ENCODE assay signal across 20 cellular contexts in the genomic region with DNA sequence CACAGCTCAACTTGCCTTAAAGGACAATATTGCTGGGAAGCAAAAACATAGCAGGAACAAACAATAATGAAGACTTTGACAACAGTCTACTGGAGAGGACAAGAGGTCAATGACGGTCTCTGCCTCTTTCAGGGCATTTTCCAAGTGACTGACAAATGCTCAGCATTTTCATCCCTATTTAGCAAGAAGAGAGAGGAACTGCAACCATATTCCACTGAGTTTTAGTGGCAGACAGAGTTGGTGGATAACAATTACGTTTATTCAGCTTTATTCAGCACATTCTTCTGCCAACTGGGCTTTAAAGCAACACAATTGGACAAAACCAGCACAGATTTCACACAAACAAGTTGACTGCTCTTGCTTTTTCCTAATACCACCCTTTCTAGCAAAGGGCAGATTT.
DNase-seq lines count a peak whose midpoint lies in the region; ATAC-seq and TF ChIP-seq lines count a peak whose summit lies in the region.
"Had no signal": no experiment of that assay in that cellular context is flagged by ENCODE, and none has a peak within 500 bp of the region (broad histone marks: within the 10 kb centered on the region; RNA-seq: fewer than 3 reads in every experiment).

No MANE protein-coding gene starts in this region.

- no peak overlapping the region for H3K4me3 ChIP-seq in neural progenitor cell
- H3K4me3 ChIP-seq: A549, MG63 had no signal

- H3K4me1 ChIP-seq in neural progenitor cell = peaks cover 17% of the 10 kb centered on the region
- H3K4me1 ChIP-seq: A549, BE2C had no signal

- H3K27me3 ChIP-seq in neural progenitor cell = no peaks in the 10 kb centered on the region
- H3K27me3 ChIP-seq: BE2C, MG63 had no signal

- no peak overlapping the region for H3K27ac Mint-ChIP-seq in neural progenitor cell
- H3K27ac Mint-ChIP-seq in stimulated activated effector memory CD8-positive, alpha-beta T cell treated with anti-CD3 and anti-CD28 coated beads, Interleukin-12 subunit alpha, Interleukin-12 subunit beta, amount 100 ng/mL, for 72 hours = no peak overlapping the region

- peaks cover 21% of the 10 kb centered on the region for H3K4me1 Mint-ChIP-seq in neural progenitor cell
- H3K4me1 Mint-ChIP-seq in stimulated activated effector memory CD8-positive, alpha-beta T cell treated with anti-CD3 and anti-CD28 coated beads, Interleukin-12 subunit alpha, Interleukin-12 subunit beta, amount 100 ng/mL, for 72 hours = no peaks in the 10 kb centered on the region

- H3F3A ChIP-seq in neural progenitor cell (ENCODE audit: low read depth) = no peaks in the 10 kb centered on the region

- no peak overlapping the region for H3K4me2 ChIP-seq in neural progenitor cell
- H3K4me2 ChIP-seq: A549 had no signal

- no peak overlapping the region for H3K4me3 Mint-ChIP-seq in neural progenitor cell
- H3K4me3 Mint-ChIP-seq in stimulated activated effector memory CD8-positive, alpha-beta T cell treated with anti-CD3 and anti-CD28 coated beads, Interleukin-12 subunit alpha, Interleukin-12 subunit beta, amount 100 ng/mL, for 72 hours = no peak overlapping the region

- ATAC-seq in stimulated activated effector memory CD8-positive, alpha-beta T cell treated with anti-CD3 and anti-CD28 coated beads, Interleukin-12 subunit alpha, Interleukin-12 subunit beta, amount 100 ng/mL, for 72 hours = no peak
- ATAC-seq: A549 had no signal

- H3K9ac ChIP-seq in neural progenitor cell = no peak overlapping the region

- no peaks in the 10 kb centered on the region for H3K79me2 ChIP-seq in neural progenitor cell (ENCODE audit: low read depth)

- peaks cover 2% of the 10 kb centered on the region for H3K27me3 Mint-ChIP-seq in neural progenitor cell (ENCODE audit: insufficient read depth, low read depth)

- DNase-seq in NCI-H69 (lab: John Stamatoyannopoulos, UW) (peak; percentile 59), inferior parietal cortex (ENCODE audit: extremely low spot score) (peak; percentile 25), neural progenitor cell (ENCODE audit: low spot score) (no peak), substantia nigra (lab: John Stamatoyannopoulos, UW) (peak in 3 of 49 donors; percentile 2 to 4 (median 3)), HUDEP-2 (lab: John Stamatoyannopoulos, UW; ENCODE audit: unreplicated experiment in 76 of 76) (no peak), NCI-H345 treated with DMSO at 0.1 percent for 48 hours (lab: John Stamatoyannopoulos, UW; ENCODE audit: unreplicated experiment) (no peak), SW480 (ENCODE audit: low spot score) (no peak)
- DNase-seq in stimulated activated effector memory CD8-positive, alpha-beta T cell treated with anti-CD3 and anti-CD28 coated beads, Interleukin-12 subunit alpha, Interleukin-12 subunit beta, amount 100 ng/mL, for 72 hours (ENCODE audit: low spot score in 2 of 2) = no peak
- DNase-seq: BE2C; DMS53; EL; GF-D8; Kasumi-1; MG63; NCI-H1417; NCI-H187; NCI-H510A treated with DMSO at 0.1 percent for 48 hours; NCI-H774; NK-92 treated with Interleukin-12 subunit alpha and Interleukin-12 subunit beta, amount 100 ng/mL, for 24 hours had no signal

- H3K27ac ChIP-seq in neural progenitor cell (no peak overlapping the region), substantia nigra (ENCODE audit: low read depth, low read length, poor library complexity, severe bottlenecking) (peak overlapping the region; percentile 46)
- H3K27ac ChIP-seq: A549 had no signal

- peak overlapping the region; percentile 9 for H2AFZ ChIP-seq in neural progenitor cell (replicated peaks)

- H3K9me3 ChIP-seq in neural progenitor cell (ENCODE audit: low read depth) = no peaks in the 10 kb centered on the region
- H3K9me3 ChIP-seq: A549, BE2C, MG63 had no signal

- no peaks in the 10 kb centered on the region for H3K36me3 Mint-ChIP-seq in neural progenitor cell
- H3K36me3 Mint-ChIP-seq in stimulated activated effector memory CD8-positive, alpha-beta T cell treated with anti-CD3 and anti-CD28 coated beads, Interleukin-12 subunit alpha, Interleukin-12 subunit beta, amount 100 ng/mL, for 72 hours = no peaks in the 10 kb centered on the region

- TF ChIP-seq CTCF in neural progenitor cell (IDR thresholded peaks at IDR 0.05) = no peak

- no peaks in the 10 kb centered on the region for H4K20me1 ChIP-seq in neural progenitor cell (ENCODE audit: low read depth)

- H3K36me3 ChIP-seq in neural progenitor cell = no peaks in the 10 kb centered on the region
- H3K36me3 ChIP-seq: BE2C, MG63 had no signal

- H3K9me3 Mint-ChIP-seq in neural progenitor cell = no peaks in the 10 kb centered on the region
- no peaks in the 10 kb centered on the region for H3K9me3 Mint-ChIP-seq in stimulated activated effector memory CD8-positive, alpha-beta T cell treated with anti-CD3 and anti-CD28 coated beads, Interleukin-12 subunit alpha, Interleukin-12 subunit beta, amount 100 ng/mL, for 72 hours

Comparison
In these comparisons a context has a peak if more than half of its experiments do, and no peak if none do; other contexts are left out.
1. DNase-seq: peak in NCI-H69 (single experiment) and inferior parietal cortex (single experiment); none in neural progenitor cell (single experiment), HUDEP-2 (0 of 76), NCI-H345 treated with DMSO at 0.1 percent for 48 hours (single experiment), stimulated activated effector memory CD8-positive, alpha-beta T cell treated with anti-CD3 and anti-CD28 coated beads, Interleukin-12 subunit alpha, Interleukin-12 subunit beta, amount 100 ng/mL, for 72 hours (0 of 2) and SW480 (single experiment).